Comparison of ENCODE assay signal across 9 cellular contexts in genomic region chr3:23685484-23686258, GRCh38.
A peak's percentile ranks its signal among the peaks of the same experiment; 100 is the strongest.
DNase-seq lines count a peak whose midpoint lies in the region; ATAC-seq, FAIRE-seq and TF ChIP-seq lines count a peak whose summit lies in the region.
"Had no signal": no experiment of that assay in that cellular context is flagged by ENCODE, and none has a peak within 500 bp of the region (broad histone marks: within the 10 kb centered on the region; RNA-seq: fewer than 3 reads in every experiment).

No MANE protein-coding gene starts in this region.

- no peak overlapping the region for H3K27ac Mint-ChIP-seq in WTC11

- POLR2A ChIA-PET in endothelial cell of umbilical vein (lab: Charles Lee): no interaction called here
- POLR2A ChIA-PET in WTC11 (lab: Charles Lee): no interaction called here

- H3K4me1 ChIP-seq in endothelial cell of umbilical vein (ENCODE audit: control insufficient read depth, extremely low read depth, insufficient read depth, low read length) (peaks cover 12% of the 10 kb centered on the region), mucosa of rectum (ENCODE audit: control insufficient read depth in 2 of 2, insufficient read depth in 2 of 2, low read length in 2 of 2) (peaks cover 0 to 6% of the 10 kb centered on the region in 2 donors)

- H3K36me3 Mint-ChIP-seq in WTC11: peaks cover 14% of the 10 kb centered on the region

- H3K9me1 ChIP-seq in endothelial cell of umbilical vein (replicated peaks; ENCODE audit: control insufficient read depth, extremely low read depth, insufficient read depth, low read length): no peaks in the 10 kb centered on the region

- H3K27me3 Mint-ChIP-seq in WTC11 (ENCODE audit: low read depth): 0 out of 2 replicates have a peak, but pooled peaks cover 3% of the 10 kb centered on the region

- TF ChIP-seq POLR2A in endothelial cell of umbilical vein (IDR thresholded peaks at IDR 0.05; ENCODE audit: low read depth, low read length): no peak

- no peaks in the 10 kb centered on the region for H3K9me3 ChIP-seq in endothelial cell of umbilical vein (replicated peaks; ENCODE audit: control insufficient read depth, insufficient read depth, low read length)
- no peaks in the 10 kb centered on the region for H3K9me3 ChIP-seq in mucosa of rectum (ENCODE audit: control insufficient read depth in 2 of 2, low read length in 2 of 2)

- FAIRE-seq in endothelial cell of umbilical vein (lab: Jason Lieb, UNC): peak; percentile 99

- dilution Hi-C loops in endothelial cell of umbilical vein (cut with MboI; ENCODE audit: extremely low pct_ligation_motif_present, low sequenced_read_pairs): no loop called here

- no peak overlapping the region for H3K4me3 ChIP-seq in endothelial cell of umbilical vein (replicated peaks in 1 of 3; ENCODE audit: insufficient read depth in 1 of 3, low read depth in 1 of 3, low read length in 3 of 3)
- H3K4me3 ChIP-seq in mucosa of rectum (ENCODE audit: low read length in 2 of 2): no peak overlapping the region
- H3K4me3 ChIP-seq: BLaER1 treated with 17β-estradiol and CSF1 and Interleukin-3, amounts not matched to agents 10 nM and 100 nM had no signal

- CTCF ChIA-PET in endothelial cell of umbilical vein (lab: Charles Lee): interaction anchor here (0.5 to 1.0 kb wide), 3 partner anchors 37 to 93 kb away, joined by 3 to 5 read pairs (median 4); no protein-coding TSS in a partner anchor
- CTCF ChIA-PET in WTC11 (lab: Charles Lee): interaction anchor here (1.1 kb wide), 1 partner anchor 77 kb away, joined by 3 read pairs; no protein-coding TSS in a partner anchor

- H3K79me2 ChIP-seq in endothelial cell of umbilical vein (ENCODE audit: control insufficient read depth, insufficient read depth, low read length): no peaks in the 10 kb centered on the region

- no TSS peak for BruUV-seq in endothelial cell of umbilical vein (replicated peaks; lab: Mats Ljungman, UMichigan)

- no peaks in the 10 kb centered on the region for H3K36me3 ChIP-seq in endothelial cell of umbilical vein (ENCODE audit: control insufficient read depth in 2 of 2, extremely low read depth in 1 of 2, insufficient read depth in 2 of 2, low read length in 2 of 2)
- no peaks in the 10 kb centered on the region for H3K36me3 ChIP-seq in mucosa of rectum (ENCODE audit: control insufficient read depth in 2 of 2, insufficient read depth in 2 of 2, low read length in 2 of 2)
- H3K36me3 ChIP-seq: BLaER1 treated with 17β-estradiol and CSF1 and Interleukin-3, amounts not matched to agents 10 nM and 100 nM had no signal

- H3K4me1 Mint-ChIP-seq in WTC11: peaks cover 15% of the 10 kb centered on the region

- H2AFZ ChIP-seq in endothelial cell of umbilical vein (ENCODE audit: low read depth, low read length): no peak overlapping the region

- DNase-seq in NCI-H510A treated with DMSO at 0.1 percent for 48 hours (lab: John Stamatoyannopoulos, UW): peak; percentile 15
- no peak for DNase-seq in NCI-H510A (lab: John Stamatoyannopoulos, UW)
- DNase-seq in NCI-H446 (lab: John Stamatoyannopoulos, UW): peak; percentile 94 to 98
- DNase-seq in endothelial cell of umbilical vein (ENCODE audit: low read depth, low spot score): peak; percentile 97
- DNase-seq in COR-L47 (lab: John Stamatoyannopoulos, UW): no peak
- no peak for DNase-seq in OCI-M2 (lab: John Stamatoyannopoulos, UW; ENCODE audit: unreplicated experiment)
- DNase-seq in WTC11 (ENCODE audit: low spot score): no peak

- intact Hi-C loops in endothelial cell of umbilical vein (cut with micrococcal nuclease): loop anchor here (1.0 kb wide), 1 partner anchor 55 kb away; no protein-coding TSS in a partner anchor

- TF ChIP-seq CTCF in endothelial cell of umbilical vein (IDR thresholded peaks at IDR 0.05; ENCODE audit: extremely low read depth in 1 of 2, insufficient read depth in 1 of 2, low read depth in 1 of 2, low read length in 2 of 2) (no peak), WTC11 (IDR thresholded peaks at IDR 0.05) (no peak)

- H3K4me3 Mint-ChIP-seq in WTC11: no peak overlapping the region

- no peak overlapping the region for H3K9ac ChIP-seq in endothelial cell of umbilical vein (replicated peaks; ENCODE audit: extremely low read depth, insufficient read depth, low read length)
- no peak overlapping the region for H3K9ac ChIP-seq in mucosa of rectum (ENCODE audit: low read depth in 1 of 2, low read length in 2 of 2)
- H3K9ac ChIP-seq: BLaER1 treated with 17β-estradiol and CSF1 and Interleukin-3, amounts not matched to agents 10 nM and 100 nM had no signal

- H3K4me2 ChIP-seq in endothelial cell of umbilical vein (ENCODE audit: insufficient read depth, low read length): peak overlapping the region; percentile 2

- peak overlapping the region; percentile 8 for H3K27ac ChIP-seq in endothelial cell of umbilical vein (ENCODE audit: insufficient read depth, low read depth, low read length)
- peak overlapping the region; percentile 29 to 49 for H3K27ac ChIP-seq in mucosa of rectum (ENCODE audit: low read depth in 2 of 2, low read length in 2 of 2)
- H3K27ac ChIP-seq: BLaER1 treated with 17β-estradiol and CSF1 and Interleukin-3, amounts not matched to agents 10 nM and 100 nM had no signal

- no peaks in the 10 kb centered on the region for H4K20me1 ChIP-seq in endothelial cell of umbilical vein (replicated peaks; ENCODE audit: control insufficient read depth, extremely low read depth, insufficient read depth, low read length)
- H4K20me1 ChIP-seq: BLaER1 treated with 17β-estradiol and CSF1 and Interleukin-3, amounts not matched to agents 10 nM and 100 nM had no signal

- H3K27me3 ChIP-seq in endothelial cell of umbilical vein (ENCODE audit: control insufficient read depth in 2 of 2, insufficient read depth in 2 of 2, low read length in 2 of 2) (no peaks in the 10 kb centered on the region), mucosa of rectum (ENCODE audit: control insufficient read depth in 2 of 2, insufficient read depth in 2 of 2, low read length in 2 of 2) (no peaks in the 10 kb centered on the region)
- H3K27me3 ChIP-seq: BLaER1 treated with 17β-estradiol and CSF1 and Interleukin-3, amounts not matched to agents 10 nM and 100 nM had no signal

- H3K9me3 Mint-ChIP-seq in WTC11: peaks cover 22% of the 10 kb centered on the region

- ATAC-seq in WTC11: no peak

TF ChIP-seq in endothelial cell of umbilical vein, 7 proteins besides CTCF, POLR2A, EP300 and RAD21:
- TF ChIP-seq POLR2AphosphoS5 (IDR thresholded peaks at IDR 0.05; ENCODE audit: insufficient read depth, low read depth, low read length) (peak; percentile 85), FOS (IDR thresholded peaks at IDR 0.05; ENCODE audit: borderline replicate concordance, insufficient read depth, low read length) (peak; percentile 99), JUN (IDR thresholded peaks at IDR 0.05; ENCODE audit: borderline replicate concordance, insufficient read depth, insufficient read length, low read depth) (peak; percentile 97), MYC (IDR thresholded peaks at IDR 0.05; ENCODE audit: low read depth, low read length) (no peak), EZH2 (IDR thresholded peaks at IDR 0.05; ENCODE audit: borderline replicate concordance, low read depth, low read length, severe bottlenecking) (no peak), GATA2 (IDR thresholded peaks at IDR 0.05; ENCODE audit: insufficient read depth, insufficient read length, low read depth, low read length) (peak; percentile 88)
- TF ChIP-seq, protein P1, sequence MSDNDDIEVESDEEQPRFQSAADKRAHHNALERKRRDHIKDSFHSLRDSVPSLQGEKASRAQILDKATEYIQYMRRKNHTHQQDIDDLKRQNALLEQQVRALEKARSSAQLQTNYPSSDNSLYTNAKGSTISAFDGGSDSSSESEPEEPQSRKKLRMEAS (IDR thresholded peaks at IDR 0.05; ENCODE audit: insufficient read depth, insufficient read length): no peak

TF ChIP-seq in WTC11, 78 proteins besides CTCF, POLR2A, EP300 and RAD21 (continues in another document):
- no peak for TF ChIP-seq ZNF121 (CRISPR knock-in tag; IDR thresholded peaks at IDR 0.05)
- TF ChIP-seq ZBTB21 (CRISPR knock-in tag; IDR thresholded peaks at IDR 0.05; ENCODE audit: borderline replicate concordance): no peak
- TF ChIP-seq ZNF425 (CRISPR knock-in tag; conservative IDR thresholded peaks at IDR 0.05): no peak
- no peak for TF ChIP-seq ZNF138 (CRISPR knock-in tag; conservative IDR thresholded peaks at IDR 0.05)
- TF ChIP-seq ZNF281 (CRISPR knock-in tag; IDR thresholded peaks at IDR 0.05): no peak

Comparison
In these comparisons a context has a peak if more than half of its experiments do, and no peak if none do; other contexts are left out.
1. DNase-seq: peak in NCI-H510A treated with DMSO at 0.1 percent for 48 hours (single experiment), NCI-H446 (2 of 2) and endothelial cell of umbilical vein (single experiment); none in NCI-H510A (single experiment), COR-L47 (single experiment), OCI-M2 (single experiment) and WTC11 (single experiment).